Comparison of ENCODE assay signal across 13 cellular contexts in the genomic region with DNA sequence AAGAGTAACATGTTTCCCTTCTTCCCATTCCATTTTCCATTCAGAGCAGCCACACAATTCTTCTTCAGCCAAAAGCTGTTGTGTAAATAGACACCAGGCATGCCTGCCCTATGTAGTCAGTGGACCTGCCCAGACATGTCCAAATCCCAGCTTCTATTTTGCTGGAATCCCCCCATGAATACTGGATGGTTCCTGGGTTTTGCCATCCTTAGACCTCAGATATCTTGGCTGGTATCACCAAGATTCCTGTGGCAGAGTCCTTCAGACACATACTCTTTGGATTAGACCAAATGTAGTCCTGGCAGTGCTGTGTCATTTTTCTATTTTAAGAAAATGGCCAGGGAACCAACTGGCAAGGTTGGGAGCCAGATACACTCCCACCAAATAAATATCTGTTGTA. TPM values are rescaled to one million over a fixed set of nuclear protein-coding genes. Genes with fewer than 3 reads are reported as not detected.
DNase-seq lines count a peak whose midpoint lies in the region; ATAC-seq, FAIRE-seq and TF ChIP-seq lines count a peak whose summit lies in the region.
"Had no signal": no experiment of that assay in that cellular context is flagged by ENCODE, and none has a peak within 500 bp of the region (broad histone marks: within the 10 kb centered on the region; RNA-seq: fewer than 3 reads in every experiment).

No MANE protein-coding gene starts in this region.

- H3K36me3 Mint-ChIP-seq in natural killer cell treated with Interleukin-12 subunit alpha and Interleukin-12 subunit beta and Interleukin-15 and Interleukin-18, amount 100 ng/mL, for 72 hours, result no peaks in the 10 kb centered on the region

- H3K27me3 Mint-ChIP-seq in natural killer cell treated with Interleukin-12 subunit alpha and Interleukin-12 subunit beta and Interleukin-15 and Interleukin-18, amount 100 ng/mL, for 72 hours, result peaks cover 22 to 37% of the 10 kb centered on the region in 2 donors

- dilution Hi-C loops in keratinocyte (cut with MboI; ENCODE audit: extremely low pct_ligation_motif_present, low sequenced_read_pairs), result no loop called here

- H3K79me2 ChIP-seq in keratinocyte (ENCODE audit: control insufficient read depth, insufficient read depth, low read length), result no peaks in the 10 kb centered on the region

- H3K27ac Mint-ChIP-seq in natural killer cell treated with Interleukin-12 subunit alpha and Interleukin-12 subunit beta and Interleukin-15 and Interleukin-18, amount 100 ng/mL, for 72 hours, result no peak overlapping the region
- H3K27ac Mint-ChIP-seq: activated naive CD8-positive, alpha-beta T cell treated with anti-CD3 and anti-CD28 coated beads, Interleukin-2, amount 50 U/mL, for 24 hours; IgD-negative memory B cell had no signal

- no peaks in the 10 kb centered on the region for H4K20me1 ChIP-seq in keratinocyte (ENCODE audit: control insufficient read depth, extremely low read depth, insufficient read depth, low read length)

- in situ Hi-C loops in astrocyte of the cerebellum (cut with HindIII; ENCODE audit: low sequenced_read_pairs), result no loop called here

- DNase-seq in AG04449 (ENCODE audit: low read depth, low spot score), result peak; percentile 96
- DNase-seq in astrocyte of the cerebellum (ENCODE audit: low read depth), result peak; percentile 38
- no peak for DNase-seq in keratinocyte (ENCODE audit: low read depth, low spot score)
- no peak for DNase-seq in GM19240 (ENCODE audit: insufficient read length, low spot score)
- no peak for DNase-seq in T-helper 9 cell
- DNase-seq in natural killer cell treated with Interleukin-12 subunit alpha and Interleukin-12 subunit beta and Interleukin-15 and Interleukin-18, amount 100 ng/mL, for 72 hours (ENCODE audit: low spot score), result no peak
- DNase-seq: activated CD4-positive, alpha-beta T cell treated with anti-CD3 and anti-CD28 coated beads, Interleukin-2, amount 50 U/mL, for 4 hours; activated naive CD8-positive, alpha-beta T cell treated with anti-CD3 and anti-CD28 coated beads, Interleukin-2, amount 50 U/mL, for 24 hours; NCI-H524 treated with DMSO at 0.1 percent for 48 hours had no signal

- CTCF ChIA-PET in AG04449 (lab: Yijun Ruan, JAX), result no interaction called here
- CTCF ChIA-PET in HEK293 (lab: Yijun Ruan, JAX), result no interaction called here

- POLR2A ChIA-PET in AG04449 (lab: Yijun Ruan, JAX) (no interaction called here), HEK293 (lab: Yijun Ruan, JAX) (no interaction called here)

- H3K27ac ChIP-seq in HEK293 (ENCODE audit: extremely low read depth, low read depth, low read length) (no peak overlapping the region), keratinocyte (ENCODE audit: control insufficient read depth, insufficient read depth, low read length) (peak overlapping the region; percentile 33)
- H3K27ac ChIP-seq: SK-N-MC had no signal

- no peaks in the 10 kb centered on the region for H3K27me3 ChIP-seq in keratinocyte (ENCODE audit: control insufficient read depth, extremely low read depth, insufficient read depth, low read length)

- no peak overlapping the region for H3K9ac ChIP-seq in keratinocyte (ENCODE audit: control insufficient read depth, extremely low read depth, insufficient read depth, low read length)

- FAIRE-seq in keratinocyte (lab: Jason Lieb, UNC), result peak; percentile 82

- no peak overlapping the region for H3K4me2 ChIP-seq in keratinocyte (ENCODE audit: control insufficient read depth, extremely low read depth, insufficient read depth, low read depth, low read length)

- H3K9me3 Mint-ChIP-seq in natural killer cell treated with Interleukin-12 subunit alpha and Interleukin-12 subunit beta and Interleukin-15 and Interleukin-18, amount 100 ng/mL, for 72 hours, result peaks cover 3% of the 10 kb centered on the region

- no peaks in the 10 kb centered on the region for H3K9me1 ChIP-seq in keratinocyte (ENCODE audit: control insufficient read depth, extremely low read depth, insufficient read depth, low read length)

- H3K4me3 ChIP-seq in AG04449 (ENCODE audit: low read depth, low read length) (no peak overlapping the region), HEK293 (ENCODE audit: low read depth, low read length) (no peak overlapping the region), astrocyte of the cerebellum (ENCODE audit: low read depth, low read length) (no peak overlapping the region), keratinocyte (ENCODE audit: control insufficient read depth in 2 of 3, extremely low read depth in 1 of 3, insufficient read depth in 2 of 3, low read depth in 1 of 3, low read length in 3 of 3) (no peak overlapping the region)
- H3K4me3 ChIP-seq: SK-N-MC had no signal

- TF ChIP-seq CTCF in AG04449 (IDR thresholded peaks at IDR 0.05; ENCODE audit: insufficient read depth, low read length, missing control alignments), result no peak
- TF ChIP-seq CTCF in HEK293 (tag by site-specific recombination; IDR thresholded peaks at IDR 0.05), result no peak
- no peak for TF ChIP-seq CTCF in astrocyte of the cerebellum (IDR thresholded peaks at IDR 0.05; ENCODE audit: low read depth, low read length, missing control alignments)
- TF ChIP-seq CTCF in keratinocyte (optimal IDR thresholded peaks at IDR 0.05 in 1 of 3, IDR thresholded peaks at IDR 0.05 in 1 of 3, conservative IDR thresholded peaks at IDR 0.05 in 1 of 3; ENCODE audit: extremely low read depth in 1 of 3, insufficient read depth in 2 of 3, low read length in 3 of 3), result no peak

- H3K4me3 Mint-ChIP-seq in natural killer cell treated with Interleukin-12 subunit alpha and Interleukin-12 subunit beta and Interleukin-15 and Interleukin-18, amount 100 ng/mL, for 72 hours, result no peak overlapping the region
- H3K4me3 Mint-ChIP-seq: activated naive CD8-positive, alpha-beta T cell treated with anti-CD3 and anti-CD28 coated beads, Interleukin-2, amount 50 U/mL, for 24 hours; IgD-negative memory B cell had no signal

- no peaks in the 10 kb centered on the region for H3K4me1 ChIP-seq in HEK293 (ENCODE audit: control insufficient read depth, insufficient read depth, low read length)
- H3K4me1 ChIP-seq in keratinocyte (ENCODE audit: control insufficient read depth, extremely low read depth, insufficient read depth, low read length), result peaks cover 7% of the 10 kb centered on the region

- no peak overlapping the region for H2AFZ ChIP-seq in keratinocyte (ENCODE audit: control insufficient read depth, low read length)

- ATAC-seq in natural killer cell treated with Interleukin-12 subunit alpha and Interleukin-12 subunit beta and Interleukin-15 and Interleukin-18, amount 100 ng/mL, for 72 hours, result no peak
- no peak for ATAC-seq in HG02884 (IDR thresholded peaks at IDR 0.05; ENCODE audit: unreplicated experiment)
- ATAC-seq: activated naive CD8-positive, alpha-beta T cell treated with anti-CD3 and anti-CD28 coated beads, Interleukin-2, amount 50 U/mL, for 24 hours had no signal

- H3K36me3 ChIP-seq in HEK293 (ENCODE audit: control insufficient read depth in 2 of 2, insufficient read depth in 1 of 2, low read length in 2 of 2) (no peaks in the 10 kb centered on the region), keratinocyte (ENCODE audit: control insufficient read depth in 2 of 2, extremely low read depth in 1 of 2, insufficient read depth in 2 of 2, low read length in 2 of 2) (peaks cover under 1 to 3% of the 10 kb centered on the region in 2 experiments)

- H3K9me3 ChIP-seq in HEK293 (ENCODE audit: control insufficient read depth, insufficient read depth, low read depth, low read length), result no peaks in the 10 kb centered on the region
- H3K9me3 ChIP-seq in keratinocyte (ENCODE audit: control insufficient read depth, low read depth, low read length), result no peaks in the 10 kb centered on the region

- H3K4me1 Mint-ChIP-seq in natural killer cell treated with Interleukin-12 subunit alpha and Interleukin-12 subunit beta and Interleukin-15 and Interleukin-18, amount 100 ng/mL, for 72 hours (ENCODE audit: low read depth in 2 of 2), result no peaks in the 10 kb centered on the region
- H3K4me1 Mint-ChIP-seq: activated naive CD8-positive, alpha-beta T cell treated with anti-CD3 and anti-CD28 coated beads, Interleukin-2, amount 50 U/mL, for 24 hours; IgD-negative memory B cell had no signal

TF ChIP-seq in HEK293, 187 proteins besides CTCF, POLR2A, EP300 and RAD21 (continues in another document):
- TF ChIP-seq ZNF585B (tag by site-specific recombination; IDR thresholded peaks at IDR 0.05), result no peak
- TF ChIP-seq, protein P1, sequence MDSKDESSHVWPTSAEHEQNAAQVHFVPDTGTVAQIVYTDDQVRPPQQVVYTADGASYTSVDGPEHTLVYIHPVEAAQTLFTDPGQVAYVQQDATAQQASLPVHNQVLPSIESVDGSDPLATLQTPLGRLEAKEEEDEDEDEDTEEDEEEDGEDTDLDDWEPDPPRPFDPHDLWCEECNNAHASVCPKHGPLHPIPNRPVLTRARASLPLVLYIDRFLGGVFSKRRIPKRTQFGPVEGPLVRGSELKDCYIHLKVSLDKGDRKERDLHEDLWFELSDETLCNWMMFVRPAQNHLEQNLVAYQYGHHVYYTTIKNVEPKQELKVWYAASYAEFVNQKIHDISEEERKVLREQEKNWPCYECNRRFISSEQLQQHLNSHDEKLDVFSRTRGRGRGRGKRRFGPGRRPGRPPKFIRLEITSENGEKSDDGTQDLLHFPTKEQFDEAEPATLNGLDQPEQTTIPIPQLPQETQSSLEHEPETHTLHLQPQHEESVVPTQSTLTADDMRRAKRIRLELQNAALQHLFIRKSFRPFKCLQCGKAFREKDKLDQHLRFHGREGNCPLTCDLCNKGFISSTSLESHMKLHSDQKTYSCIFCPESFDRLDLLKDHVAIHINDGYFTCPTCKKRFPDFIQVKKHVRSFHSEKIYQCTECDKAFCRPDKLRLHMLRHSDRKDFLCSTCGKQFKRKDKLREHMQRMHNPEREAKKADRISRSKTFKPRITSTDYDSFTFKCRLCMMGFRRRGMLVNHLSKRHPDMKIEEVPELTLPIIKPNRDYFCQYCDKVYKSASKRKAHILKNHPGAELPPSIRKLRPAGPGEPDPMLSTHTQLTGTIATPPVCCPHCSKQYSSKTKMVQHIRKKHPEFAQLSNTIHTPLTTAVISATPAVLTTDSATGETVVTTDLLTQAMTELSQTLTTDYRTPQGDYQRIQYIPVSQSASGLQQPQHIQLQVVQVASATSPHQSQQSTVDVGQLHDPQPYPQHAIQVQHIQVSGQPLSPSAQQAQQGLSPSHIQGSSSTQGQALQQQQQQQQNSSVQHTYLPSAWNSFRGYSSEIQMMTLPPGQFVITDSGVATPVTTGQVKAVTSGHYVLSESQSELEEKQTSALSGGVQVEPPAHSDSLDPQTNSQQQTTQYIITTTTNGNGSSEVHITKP (tag by site-specific recombination; IDR thresholded peaks at IDR 0.05), result peak; percentile 81

RNA-seq across cellular contexts. Expression of a gene that starts 10.3 kb away (rescaled TPM):
- polyA plus RNA-seq in keratinocyte, result 139 to 557 TPM (median 276 TPM) in 3 replicates
- 77.5 TPM for polyA plus RNA-seq in keratinocyte (2011; ENCODE audit: low read depth)
- polyA plus RNA-seq in keratinocyte (2011; cell fraction: cytosol; rRNA removed), result 105 and 118 TPM in 2 replicates
- 265 and 297 TPM in 2 replicates for polyA plus RNA-seq in keratinocyte (2011; cell fraction: nucleus; rRNA removed)
- polyA plus RNA-seq in keratinocyte (2012; ENCODE audit: low replicate concordance), result 81.9 and 365 TPM in 2 replicates
- 59.5 to 152 TPM (median 143 TPM) in 3 replicates for polyA minus RNA-seq in keratinocyte
- polyA minus RNA-seq in keratinocyte (2011; cell fraction: cytosol; rRNA and poly(A)+ RNA removed), result 65.6 TPM
- polyA minus RNA-seq in keratinocyte (2011; cell fraction: nucleus; rRNA and poly(A)+ RNA removed), result 71.0 and 123 TPM in 2 replicates
- total RNA-seq in natural killer cell treated with Interleukin-12 subunit alpha and Interleukin-12 subunit beta and Interleukin-15 and Interleukin-18, amount 100 ng/mL, for 72 hours, result not detected
- polyA plus RNA-seq: IgD-negative memory B cell had no signal

Comparison
In these comparisons a context has a peak if more than half of its experiments do, and no peak if none do; other contexts are left out.
1. DNase-seq: peak in AG04449 (single experiment) and astrocyte of the cerebellum (single experiment); none in keratinocyte (single experiment), GM19240 (single experiment), T-helper 9 cell (single experiment) and natural killer cell treated with Interleukin-12 subunit alpha and Interleukin-12 subunit beta and Interleukin-15 and Interleukin-18, amount 100 ng/mL, for 72 hours (single experiment).